Comparison of ENCODE assay signal across 17 cellular contexts in the genomic region with DNA sequence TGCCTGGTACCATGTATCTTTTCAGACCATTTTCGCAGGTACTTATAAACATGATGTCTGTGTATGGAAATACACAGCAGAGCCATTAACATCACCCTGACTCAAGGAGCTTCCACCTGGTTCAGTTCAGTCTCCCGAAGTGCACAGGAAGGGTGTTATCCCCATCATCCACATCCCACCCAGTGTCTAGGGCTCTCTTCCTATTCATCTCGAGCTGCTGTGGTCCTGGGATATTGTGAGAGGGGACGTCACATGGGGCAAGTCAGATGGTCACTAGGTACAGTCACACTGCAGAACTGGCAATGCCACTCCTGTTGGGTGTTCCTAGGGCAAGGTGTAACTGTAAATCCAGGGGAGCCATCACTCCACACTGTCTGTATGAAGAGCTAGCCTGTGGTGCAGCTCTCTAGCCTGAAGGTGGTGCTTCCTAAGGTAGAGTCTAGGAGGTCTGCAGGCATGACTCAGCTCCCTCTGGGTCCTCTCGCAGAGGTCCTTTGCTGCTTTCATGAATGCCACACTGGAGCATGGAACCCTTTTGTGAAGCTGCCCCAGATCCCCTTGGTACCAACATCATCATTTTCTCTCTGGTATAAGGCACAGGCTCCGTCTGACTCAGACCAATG. TPM values are rescaled to one million over a fixed set of nuclear protein-coding genes. Genes with fewer than 3 reads are reported as not detected.
DNase-seq lines count a peak whose midpoint lies in the region; ATAC-seq, FAIRE-seq and TF ChIP-seq lines count a peak whose summit lies in the region.
"Had no signal": no experiment of that assay in that cellular context is flagged by ENCODE, and none has a peak within 500 bp of the region (broad histone marks: within the 10 kb centered on the region; RNA-seq: fewer than 3 reads in every experiment).

No MANE protein-coding gene starts in this region.

- CTCF ChIA-PET in activated CD8-positive, alpha-beta T cell treated with anti-CD3 and anti-CD28 coated beads, Interleukin-2, amount 10 ng/mL, durations not matched to agents 7 days and 5 days (lab: Charles Lee) = interaction anchor here (1.2 to 1.3 kb wide), 2 partner anchors 15 to 163 kb away, joined by 4 to 6 read pairs; no protein-coding TSS in a partner anchor

- H3K36me3 ChIP-seq in GM06990 (ENCODE audit: control insufficient read depth, insufficient read depth, low read length) (no peaks in the 10 kb centered on the region), pancreas (no peaks in the 10 kb centered on the region)
- H3K36me3 ChIP-seq: heart left ventricle, left ventricle myocardium inferior, sigmoid colon had no signal

- H3K27me3 Mint-ChIP-seq in activated CD8-positive, alpha-beta T cell treated with anti-CD3 and anti-CD28 coated beads, Interleukin-2, amount 10 ng/mL, durations not matched to agents 7 days and 5 days (ENCODE audit: low read depth) = peaks cover 41% of the 10 kb centered on the region

- H3K4me1 ChIP-seq in pancreas = no peaks in the 10 kb centered on the region
- H3K4me1 ChIP-seq: heart left ventricle, left ventricle myocardium inferior, sigmoid colon had no signal

- no peak for FAIRE-seq in pancreas (lab: Jason Lieb, UNC)

- 48 to 61% methylated on average over 6 of the region's 6 CpGs for WGBS in pancreas, 2 donors

- no peak overlapping the region for H3K27ac ChIP-seq in pancreas
- H3K27ac ChIP-seq: heart left ventricle, left ventricle myocardium inferior, RWPE1, sigmoid colon had no signal

- TF ChIP-seq CTCF in GM06990 (IDR thresholded peaks at IDR 0.05; ENCODE audit: insufficient read depth, low read length, poor library complexity, severe bottlenecking) (peak; percentile 39), pancreas (IDR thresholded peaks at IDR 0.05) (no peak)

- DNase-seq in A172 (ENCODE audit: low spot score) = peak; percentile 25
- DNase-seq in GM06990 (ENCODE audit: extremely low read depth, insufficient read length) = no peak
- peak; percentile 36 for DNase-seq in NAMALWA (ENCODE audit: low spot score)
- DNase-seq in activated CD8-positive, alpha-beta T cell treated with anti-CD3 and anti-CD28 coated beads, Interleukin-2, amount 10 ng/mL, durations not matched to agents 7 days and 5 days = peak; percentile 20
- no peak for DNase-seq in NOMO-1 treated with DMSO at 0.1 percent for 48 hours (lab: John Stamatoyannopoulos, UW; ENCODE audit: unreplicated experiment)
- no peak for DNase-seq in pancreas
- DNase-seq: activated CD8-positive, alpha-beta memory T cell treated with anti-CD3 and anti-CD28 coated beads, Interleukin-2, amount 50 U/mL, for 4 hours; heart left ventricle; Karpas-422; left ventricle myocardium inferior; sigmoid colon had no signal

- no peak overlapping the region for H3K4me3 Mint-ChIP-seq in activated CD8-positive, alpha-beta T cell treated with anti-CD3 and anti-CD28 coated beads, Interleukin-2, amount 10 ng/mL, durations not matched to agents 7 days and 5 days
- H3K4me3 Mint-ChIP-seq: central memory CD8-positive, alpha-beta T cell; natural killer cell treated with Interleukin-12 subunit alpha and Interleukin-12 subunit beta and Interleukin-15 and Interleukin-18, amount 100 ng/mL, for 72 hours had no signal

- H3K4me1 Mint-ChIP-seq in activated CD8-positive, alpha-beta T cell treated with anti-CD3 and anti-CD28 coated beads, Interleukin-2, amount 10 ng/mL, durations not matched to agents 7 days and 5 days (ENCODE audit: low read depth) = peaks cover 2% of the 10 kb centered on the region
- H3K4me1 Mint-ChIP-seq: central memory CD8-positive, alpha-beta T cell had no signal

- H3K9me3 Mint-ChIP-seq in activated CD8-positive, alpha-beta T cell treated with anti-CD3 and anti-CD28 coated beads, Interleukin-2, amount 10 ng/mL, durations not matched to agents 7 days and 5 days (ENCODE audit: insufficient read depth) = no peaks in the 10 kb centered on the region
- H3K9me3 Mint-ChIP-seq: activated naive CD4-positive, alpha-beta T cell treated with anti-CD3 and anti-CD28 coated beads, Interleukin-2, amount 50 U/mL, for 72 hours; central memory CD8-positive, alpha-beta T cell; natural killer cell treated with Interleukin-12 subunit alpha and Interleukin-12 subunit beta and Interleukin-15 and Interleukin-18, amount 100 ng/mL, for 72 hours had no signal

- H3K27ac Mint-ChIP-seq in activated CD8-positive, alpha-beta T cell treated with anti-CD3 and anti-CD28 coated beads, Interleukin-2, amount 10 ng/mL, durations not matched to agents 7 days and 5 days = no peak overlapping the region
- H3K27ac Mint-ChIP-seq: activated naive CD4-positive, alpha-beta T cell treated with anti-CD3 and anti-CD28 coated beads, Interleukin-2, amount 50 U/mL, for 72 hours; natural killer cell treated with Interleukin-12 subunit alpha and Interleukin-12 subunit beta and Interleukin-15 and Interleukin-18, amount 100 ng/mL, for 72 hours had no signal

- H3K27me3 ChIP-seq in GM06990 (replicated peaks; ENCODE audit: control insufficient read depth, insufficient read depth, low read length) = no peaks in the 10 kb centered on the region
- no peaks in the 10 kb centered on the region for H3K27me3 ChIP-seq in pancreas

- no peaks in the 10 kb centered on the region for H3K36me3 Mint-ChIP-seq in activated CD8-positive, alpha-beta T cell treated with anti-CD3 and anti-CD28 coated beads, Interleukin-2, amount 10 ng/mL, durations not matched to agents 7 days and 5 days (ENCODE audit: low read depth)
- H3K36me3 Mint-ChIP-seq: activated naive CD4-positive, alpha-beta T cell treated with anti-CD3 and anti-CD28 coated beads, Interleukin-2, amount 50 U/mL, for 72 hours; natural killer cell treated with Interleukin-12 subunit alpha and Interleukin-12 subunit beta and Interleukin-15 and Interleukin-18, amount 100 ng/mL, for 72 hours had no signal

- ATAC-seq in activated CD8-positive, alpha-beta T cell treated with anti-CD3 and anti-CD28 coated beads, Interleukin-2, amount 10 ng/mL, durations not matched to agents 7 days and 5 days = no peak
- no peak for ATAC-seq in GM19452 (IDR thresholded peaks at IDR 0.05; ENCODE audit: unreplicated experiment)
- no peak for ATAC-seq in GM18873 (IDR thresholded peaks at IDR 0.05; ENCODE audit: low FRiP score, unreplicated experiment)
- no peak for ATAC-seq in pancreas
- ATAC-seq: heart left ventricle had no signal

- intact Hi-C loops in pancreas (cut with DNase I) = no loop called here

- POLR2A ChIA-PET in activated CD8-positive, alpha-beta T cell treated with anti-CD3 and anti-CD28 coated beads, Interleukin-2, amount 10 ng/mL, durations not matched to agents 7 days and 5 days (lab: Charles Lee) = no interaction called here

- H3K4me3 ChIP-seq in GM06990 (replicated peaks; ENCODE audit: low read depth, low read length) (no peak overlapping the region), pancreas (no peak overlapping the region)
- H3K4me3 ChIP-seq: heart left ventricle, left ventricle myocardium inferior, sigmoid colon had no signal

- no peaks in the 10 kb centered on the region for H3K9me3 ChIP-seq in pancreas

RNA-seq across cellular contexts. Expression of a gene that starts 13.9 kb away (rescaled TPM):
- not detected in 2 replicates for total RNA-seq in A172 (2014; rRNA removed; shearing (Covaris generic))
- total RNA-seq in activated CD8-positive, alpha-beta T cell treated with anti-CD3 and anti-CD28 coated beads, Interleukin-2, amount 10 ng/mL, durations not matched to agents 7 days and 5 days = not detected
- under 1 TPM; 0.08 to 0.50 (median 0.16) TPM for total RNA-seq in pancreas
- under 1 TPM; 0.23 to 0.31 TPM for polyA plus RNA-seq in pancreas
- total RNA-seq: activated naive CD4-positive, alpha-beta T cell treated with anti-CD3 and anti-CD28 coated beads, Interleukin-2, amount 50 U/mL, for 72 hours; natural killer cell treated with Interleukin-12 subunit alpha and Interleukin-12 subunit beta and Interleukin-15 and Interleukin-18, amount 100 ng/mL, for 72 hours had no signal

RNA-seq across cellular contexts. Expression of a gene that starts 29.2 kb away (rescaled TPM):
- 0.41 and 0.53 TPM in 2 replicates for total RNA-seq in A172 (2014; rRNA removed; shearing (Covaris generic))
- not detected for total RNA-seq in activated CD8-positive, alpha-beta T cell treated with anti-CD3 and anti-CD28 coated beads, Interleukin-2, amount 10 ng/mL, durations not matched to agents 7 days and 5 days
- 10 to 100 TPM in 1 of 6 donors, 1 to 10 TPM in 5; 1.5 to 29.4 (median 3.2) TPM for total RNA-seq in pancreas
- polyA plus RNA-seq in pancreas = 1 to 10 TPM; 3.1 to 3.6 TPM
- total RNA-seq: activated naive CD4-positive, alpha-beta T cell treated with anti-CD3 and anti-CD28 coated beads, Interleukin-2, amount 50 U/mL, for 72 hours; natural killer cell treated with Interleukin-12 subunit alpha and Interleukin-12 subunit beta and Interleukin-15 and Interleukin-18, amount 100 ng/mL, for 72 hours had no signal

RNA-seq across cellular contexts. Expression of a gene that starts 58.3 kb away (rescaled TPM):
- total RNA-seq in A172 (2014; rRNA removed; shearing (Covaris generic)) = 2.0 and 3.0 TPM in 2 replicates
- total RNA-seq in activated CD8-positive, alpha-beta T cell treated with anti-CD3 and anti-CD28 coated beads, Interleukin-2, amount 10 ng/mL, durations not matched to agents 7 days and 5 days = not detected
- 1 to 10 TPM in 2 of 6 donors, under 1 TPM in 2, not detected in 2; 0.06 to 1.7 (median 0.89) TPM for total RNA-seq in pancreas
- under 1 TPM; 0.19 to 0.42 TPM for polyA plus RNA-seq in pancreas
- total RNA-seq: left ventricle myocardium inferior; natural killer cell treated with Interleukin-12 subunit alpha and Interleukin-12 subunit beta and Interleukin-15 and Interleukin-18, amount 100 ng/mL, for 72 hours had no signal

Comparison
In these comparisons a context has a peak if more than half of its experiments do, and no peak if none do; other contexts are left out.
1. DNase-seq: peak in A172 (single experiment), NAMALWA (single experiment) and activated CD8-positive, alpha-beta T cell treated with anti-CD3 and anti-CD28 coated beads, Interleukin-2, amount 10 ng/mL, durations not matched to agents 7 days and 5 days (single experiment); none in GM06990 (single experiment), NOMO-1 treated with DMSO at 0.1 percent for 48 hours (single experiment) and pancreas (0 of 6).